Comparison of ENCODE assay signal across 27 cellular contexts in the genomic region with DNA sequence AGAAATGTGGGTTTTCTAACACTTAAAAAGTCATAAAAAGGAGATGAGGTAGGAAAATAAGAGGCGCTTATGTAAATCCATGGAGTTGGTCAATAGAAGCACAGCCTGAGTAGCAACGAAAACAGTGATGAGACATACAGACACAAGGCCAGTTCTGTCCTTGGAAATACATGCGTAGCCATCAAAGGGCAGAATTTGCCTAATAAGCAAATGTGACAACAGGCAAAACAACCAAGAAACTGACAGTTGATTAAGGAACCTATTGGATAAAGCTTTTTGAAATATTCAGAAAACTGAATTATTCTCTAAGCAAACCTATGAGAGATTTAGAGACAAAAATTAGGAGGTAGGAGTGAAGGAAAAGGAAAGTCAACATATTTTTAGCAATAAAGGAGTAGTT.
"Had no signal": no experiment of that assay in that cellular context is flagged by ENCODE, and none has a peak within 500 bp of the region (broad histone marks: within the 10 kb centered on the region; RNA-seq: fewer than 3 reads in every experiment).

No MANE protein-coding gene starts in this region.

- H3K27ac ChIP-seq: stomach, suprapubic skin, testis, thoracic aorta, thyroid gland, tibial artery, tibial nerve, transverse colon, upper lobe of left lung, upper lobe of right lung, uterus, vagina had no signal

- H3K4me1 ChIP-seq: stomach, suprapubic skin, testis, thyroid gland, tibial artery, tibial nerve, upper lobe of left lung, upper lobe of right lung, uterus, vagina had no signal

- H3K9me3 ChIP-seq: stomach, suprapubic skin, testis, thoracic aorta, thyroid gland, tibial artery, tibial nerve, transverse colon, upper lobe of left lung, upper lobe of right lung, uterus, vagina had no signal

- FAIRE-seq: urothelium cell line had no signal

- ATAC-seq: stimulated activated effector memory CD8-positive, alpha-beta T cell treated with anti-CD3 and anti-CD28 coated beads, Interleukin-12 subunit alpha, Interleukin-12 subunit beta, amount 100 ng/mL, for 72 hours; stimulated activated memory B cell treated with anti-CD40 and anti-IgM and Interleukin-4, amounts not matched to agents 10 μg/mL and 1 μg/mL and 100 μg/mL, for 72 hours; stimulated activated naive B cell treated with anti-CD40 and anti-IgM and Interleukin-4, amounts not matched to agents 10 μg/mL and 1 μg/mL and 100 μg/mL, for 72 hours; stimulated activated naive CD8-positive, alpha-beta T cell treated with anti-CD3 and anti-CD28 coated beads, Interleukin-15, amount 100 ng/mL, for 72 hours; stimulated activated naive CD8-positive, alpha-beta T cell treated with anti-CD3 and anti-CD28 coated beads, Interleukin-15, Interleukin-2, amounts not matched to agents 100 U/mL and 50 U/mL, for 24 hours; upper lobe of right lung had no signal

- H3K27me3 ChIP-seq: stomach, suprapubic skin, testis, thyroid gland, tibial artery, tibial nerve, transverse colon, upper lobe of left lung, upper lobe of right lung, uterus, vagina had no signal

- H3K36me3 ChIP-seq: stomach, suprapubic skin, thoracic aorta, thyroid gland, tibial artery, tibial nerve, transverse colon, upper lobe of left lung, upper lobe of right lung, uterus, vagina had no signal

- H3K4me3 ChIP-seq: stomach, suprapubic skin, testis, thoracic aorta, thyroid gland, tibial artery, tibial nerve, transverse colon, upper lobe of left lung, upper lobe of right lung, uterus, vagina had no signal

- DNase-seq: stimulated activated CD4-positive, alpha-beta T cell treated with anti-CD3 and anti-CD28 coated beads, Interleukin-2, amount 100 ng/mL, for 48 hours; stimulated activated CD4-positive, alpha-beta T cell treated with anti-CD3 and anti-CD28 coated beads, Interleukin-4, amount 100 ng/mL, for 1 hour; stimulated activated CD4-positive, alpha-beta T cell treated with anti-CD3 and anti-CD28 coated beads, Interleukin-4, amount 100 ng/mL, for 24 hours; stimulated activated CD4-positive, alpha-beta T cell treated with anti-CD3 and anti-CD28 coated beads, Interleukin-4, amount 100 ng/mL, for 4 hours; stimulated activated CD8-positive, alpha-beta memory T cell treated with anti-CD3 and anti-CD28 coated beads, Interleukin-4, amount 100 ng/mL, for 48 hours; stimulated activated naive B cell treated with anti-CD40 and anti-IgM and Interleukin-4, amounts not matched to agents 10 μg/mL and 1 μg/mL and 100 μg/mL, for 72 hours; stimulated activated naive CD4-positive, alpha-beta T cell; stimulated activated naive CD4-positive, alpha-beta T cell treated with Interleukin-2 at 50 U/mL for 16 hours; stimulated activated naive CD8-positive, alpha-beta T cell treated with anti-CD3 and anti-CD28 coated beads, Interleukin-15, amount 100 ng/mL, for 72 hours; stimulated activated naive CD8-positive, alpha-beta T cell treated with anti-CD3 and anti-CD28 coated beads, Interleukin-15, Interleukin-2, amounts not matched to agents 100 U/mL and 50 U/mL, for 24 hours; stomach; substantia nigra; testis; thyroid gland; tibial artery; transverse colon; trophoblast cell; upper lobe of left lung; upper lobe of right lung; uterus had no signal
